ENCODE assay signal across 2 cellular contexts in the genomic region with DNA sequence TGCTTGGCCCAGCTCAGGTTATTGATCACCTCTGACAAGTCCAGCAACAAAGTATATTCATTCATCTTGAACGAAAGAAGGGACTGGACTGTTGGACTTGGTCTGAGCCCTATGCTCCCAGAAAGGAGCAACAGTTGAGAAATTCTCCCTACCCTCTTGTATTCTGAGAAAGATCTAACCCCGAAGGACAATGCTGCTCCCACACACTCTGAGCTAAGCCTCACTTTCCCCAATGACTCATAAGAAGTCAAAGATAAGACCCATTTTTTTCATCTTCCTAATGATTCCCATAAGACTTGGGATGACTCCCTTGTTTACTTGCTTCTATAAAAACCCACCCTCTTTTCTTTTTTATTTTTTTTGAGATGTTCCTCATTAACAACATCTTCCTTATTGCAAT.
A peak's percentile ranks its signal among the peaks of the same experiment; 100 is the strongest.
TF ChIP-seq lines count a peak whose summit lies in the region.

No MANE protein-coding gene starts in this region.

TF ChIP-seq in IMR-90, 13 proteins besides CTCF, POLR2A, EP300 and RAD21 (continued from another document):
- peak; percentile 61 for TF ChIP-seq CEBPB (IDR thresholded peaks at IDR 0.05; ENCODE audit: low read depth, low read length)
- TF ChIP-seq, protein P1, sequence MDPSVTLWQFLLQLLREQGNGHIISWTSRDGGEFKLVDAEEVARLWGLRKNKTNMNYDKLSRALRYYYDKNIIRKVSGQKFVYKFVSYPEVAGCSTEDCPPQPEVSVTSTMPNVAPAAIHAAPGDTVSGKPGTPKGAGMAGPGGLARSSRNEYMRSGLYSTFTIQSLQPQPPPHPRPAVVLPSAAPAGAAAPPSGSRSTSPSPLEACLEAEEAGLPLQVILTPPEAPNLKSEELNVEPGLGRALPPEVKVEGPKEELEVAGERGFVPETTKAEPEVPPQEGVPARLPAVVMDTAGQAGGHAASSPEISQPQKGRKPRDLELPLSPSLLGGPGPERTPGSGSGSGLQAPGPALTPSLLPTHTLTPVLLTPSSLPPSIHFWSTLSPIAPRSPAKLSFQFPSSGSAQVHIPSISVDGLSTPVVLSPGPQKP (IDR thresholded peaks at IDR 0.05; ENCODE audit: borderline replicate concordance, low read depth, low read length) = no peak
- no peak for TF ChIP-seq NFE2L2 (IDR thresholded peaks at IDR 0.05; ENCODE audit: low read depth, low read length)
- peak; percentile 91 for TF ChIP-seq FOS (IDR thresholded peaks at IDR 0.05; ENCODE audit: low read depth, low read length)
- TF ChIP-seq RFX5 (IDR thresholded peaks at IDR 0.05; ENCODE audit: low read depth, low read length) = no peak
- TF ChIP-seq MAZ (IDR thresholded peaks at IDR 0.05; ENCODE audit: borderline replicate concordance, low read depth, low read length) = no peak
- TF ChIP-seq MAFK (IDR thresholded peaks at IDR 0.05; ENCODE audit: low read depth, low read length) = no peak
- TF ChIP-seq BHLHE40 (IDR thresholded peaks at IDR 0.05; ENCODE audit: low read depth, low read length) = peak; percentile 55; the same call in 1 of the 2 replicates
- TF ChIP-seq RCOR1 (IDR thresholded peaks at IDR 0.05; ENCODE audit: insufficient replicate concordance, low read length) = no peak
- TF ChIP-seq, protein P2, sequence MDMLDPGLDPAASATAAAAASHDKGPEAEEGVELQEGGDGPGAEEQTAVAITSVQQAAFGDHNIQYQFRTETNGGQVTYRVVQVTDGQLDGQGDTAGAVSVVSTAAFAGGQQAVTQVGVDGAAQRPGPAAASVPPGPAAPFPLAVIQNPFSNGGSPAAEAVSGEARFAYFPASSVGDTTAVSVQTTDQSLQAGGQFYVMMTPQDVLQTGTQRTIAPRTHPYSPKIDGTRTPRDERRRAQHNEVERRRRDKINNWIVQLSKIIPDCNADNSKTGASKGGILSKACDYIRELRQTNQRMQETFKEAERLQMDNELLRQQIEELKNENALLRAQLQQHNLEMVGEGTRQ (IDR thresholded peaks at IDR 0.05; ENCODE audit: low read depth, low read length) = no peak
- TF ChIP-seq CHD1 (IDR thresholded peaks at IDR 0.05; ENCODE audit: low read depth, low read length) = no peak

TF ChIP-seq in endothelial cell of umbilical vein, 7 proteins besides CTCF, POLR2A, EP300 and RAD21:
- TF ChIP-seq GATA2 (IDR thresholded peaks at IDR 0.05; ENCODE audit: insufficient read depth, insufficient read length, low read depth, low read length) (no peak), FOS (IDR thresholded peaks at IDR 0.05; ENCODE audit: borderline replicate concordance, insufficient read depth, low read length) (peak; percentile 19), EZH2 (IDR thresholded peaks at IDR 0.05; ENCODE audit: borderline replicate concordance, low read depth, low read length, severe bottlenecking) (no peak), POLR2AphosphoS5 (IDR thresholded peaks at IDR 0.05; ENCODE audit: insufficient read depth, low read depth, low read length) (no peak), JUN (IDR thresholded peaks at IDR 0.05; ENCODE audit: borderline replicate concordance, insufficient read depth, insufficient read length, low read depth) (no peak)
